Comparison of ENCODE assay signal across 8 cellular contexts in genomic region chr10:104231784-104232612, GRCh38. TPM values are rescaled to one million over a fixed set of nuclear protein-coding genes. Genes with fewer than 3 reads are reported as not detected.
A peak's percentile ranks its signal among the peaks of the same experiment; 100 is the strongest.
DNase-seq lines count a peak whose midpoint lies in the region; ATAC-seq and TF ChIP-seq lines count a peak whose summit lies in the region.

CFAP43 (minus strand) TSS chr10:104232364; CDS start chr10:104232246, 118 bp downstream.

- in situ Hi-C loops in G401 (cut with HindIII; ENCODE audit: low sequenced_read_pairs) = no loop called here

- peak within 1 kb of the TSS; percentile 44 to 86 (median 82) for H3K9ac ChIP-seq in subcutaneous abdominal adipose tissue (ENCODE audit: low read length in 5 of 5)

- H3K9me3 Mint-ChIP-seq in activated naive CD4-positive, alpha-beta T cell treated with anti-CD3 and anti-CD28 coated beads, Interleukin-2, amount 50 U/mL, for 72 hours = peaks cover 0 to 6% of the 10 kb centered on the region in 2 donors

- H3K27ac ChIP-seq in neutrophil = peak within 1 kb of the TSS; percentile 42
- no peak within 1 kb of the TSS for H3K27ac ChIP-seq in subcutaneous abdominal adipose tissue (ENCODE audit: low read depth, low read length)

- no peaks in the 10 kb centered on the region for H3K9me3 ChIP-seq in neutrophil
- peaks cover 0 to 4% (median 0%) of the 10 kb centered on the region in 5 donors for H3K9me3 ChIP-seq in subcutaneous abdominal adipose tissue (ENCODE audit: control insufficient read depth in 5 of 5, low read length in 5 of 5)

- TF ChIP-seq CTCF in HFF-Myc (IDR thresholded peaks at IDR 0.05; ENCODE audit: low read depth, low read length, missing control alignments) (no peak), neutrophil (IDR thresholded peaks at IDR 0.05) (peak; percentile 36)

- no peaks in the 10 kb centered on the region for H3K36me3 ChIP-seq in neutrophil
- no peaks in the 10 kb centered on the region for H3K36me3 ChIP-seq in subcutaneous abdominal adipose tissue (ENCODE audit: control insufficient read depth in 5 of 5, insufficient read depth in 5 of 5, low read length in 5 of 5)

- peaks cover 11 to 13% of the 10 kb centered on the region in 2 experiments for H3K4me1 ChIP-seq in neutrophil (ENCODE audit: control insufficient read depth in 1 of 2, insufficient read depth in 1 of 2, low read depth in 1 of 2, low read length in 1 of 2)
- peaks cover 0 to 14% (median 11%) of the 10 kb centered on the region in 5 donors for H3K4me1 ChIP-seq in subcutaneous abdominal adipose tissue (ENCODE audit: control insufficient read depth in 5 of 5, insufficient read depth in 5 of 5, low read length in 5 of 5)

- ATAC-seq in SK-N-SH treated with all-trans-retinoic acid at 6 μM for 48 hours = peak; percentile 100
- ATAC-seq in activated naive CD4-positive, alpha-beta T cell treated with anti-CD3 and anti-CD28 coated beads, Interleukin-2, amount 50 U/mL, for 72 hours = peak; percentile 100

- H3K4me3 ChIP-seq in HFF-Myc (replicated peaks; ENCODE audit: low read depth, low read length) (peak within 1 kb of the TSS; percentile 76), neutrophil (ENCODE audit: low read depth in 1 of 2, low read length in 1 of 2) (peak within 1 kb of the TSS; percentile 74 to 92), subcutaneous abdominal adipose tissue (ENCODE audit: low read depth in 1 of 5, low read length in 5 of 5) (peak within 1 kb of the TSS; percentile 86 to 96 (median 93))

- peak within 1 kb of the TSS; percentile 74 to 89 for H3K27ac Mint-ChIP-seq in activated naive CD4-positive, alpha-beta T cell treated with anti-CD3 and anti-CD28 coated beads, Interleukin-2, amount 50 U/mL, for 72 hours

- DNase-seq in G401 (ENCODE audit: low spot score) = peak; percentile 96
- DNase-seq in HFF-Myc (ENCODE audit: extremely low read depth, low read depth) = peak; percentile 91
- peak; percentile 96 for DNase-seq in NAMALWA (ENCODE audit: low spot score)
- peak; percentile 98 to 99 for DNase-seq in activated naive CD4-positive, alpha-beta T cell treated with anti-CD3 and anti-CD28 coated beads, Interleukin-2, amount 50 U/mL, for 72 hours (ENCODE audit: low spot score in 2 of 2)
- DNase-seq in globus pallidus (ENCODE audit: low spot score) = peak; percentile 94

- H3K27me3 ChIP-seq in neutrophil = peaks cover 34% of the 10 kb centered on the region
- H3K27me3 ChIP-seq in subcutaneous abdominal adipose tissue (ENCODE audit: control insufficient read depth in 5 of 5, insufficient read depth in 4 of 5, low read length in 5 of 5) = peaks cover 0 to 1% (median 0%) of the 10 kb centered on the region in 5 donors

- H3K36me3 Mint-ChIP-seq in activated naive CD4-positive, alpha-beta T cell treated with anti-CD3 and anti-CD28 coated beads, Interleukin-2, amount 50 U/mL, for 72 hours = no peaks in the 10 kb centered on the region

TF ChIP-seq in SK-N-SH treated with all-trans-retinoic acid at 6 μM for 48 hours, 23 proteins besides CTCF, POLR2A, EP300 and RAD21:
- TF ChIP-seq ZNF70 (CRISPR knock-in tag; IDR thresholded peaks at IDR 0.05) = peak; percentile 64; the same call in 1 of the 2 replicates
- TF ChIP-seq TCF4 (CRISPR knock-in tag; IDR thresholded peaks at IDR 0.05; ENCODE audit: borderline replicate concordance) = no peak
TF ChIP-seq in SK-N-SH treated with all-trans-retinoic acid at 6 μM for 48 hours: peak in this region for 1.

RNA-seq across cellular contexts. Expression of gene CFAP43, which starts in this region (rescaled TPM):
- 0.58 and 4.6 TPM in 2 replicates for total RNA-seq in G401 (2014; rRNA removed; shearing (Covaris generic))
- total RNA-seq in activated naive CD4-positive, alpha-beta T cell treated with anti-CD3 and anti-CD28 coated beads, Interleukin-2, amount 50 U/mL, for 72 hours = under 1 TPM in 1 of 2 donors, not detected in 1; 0.19 TPM

Comparison
In these comparisons a context has a peak if more than half of its experiments do, and no peak if none do; other contexts are left out.
1. Peak in DNase-seq and ATAC-seq in activated naive CD4-positive, alpha-beta T cell treated with anti-CD3 and anti-CD28 coated beads, Interleukin-2, amount 50 U/mL, for 72 hours; RNA of the gene not detected or under 1 TPM.